ENCODE assay signal across 12 cellular contexts in genomic region chr20:25032478-25033183, GRCh38. TPM values are rescaled to one million over a fixed set of nuclear protein-coding genes. Genes with fewer than 3 reads are reported as not detected.
DNase-seq lines count a peak whose midpoint lies in the region; ATAC-seq, FAIRE-seq and TF ChIP-seq lines count a peak whose summit lies in the region.
"Had no signal": no experiment of that assay in that cellular context is flagged by ENCODE, and none has a peak within 500 bp of the region (broad histone marks: within the 10 kb centered on the region; RNA-seq: fewer than 3 reads in every experiment).

No MANE protein-coding gene starts in this region.

- H3K27me3 Mint-ChIP-seq in CD14-positive monocyte (ENCODE audit: low read depth in 3 of 3): no peaks in the 10 kb centered on the region
- H3K27me3 Mint-ChIP-seq: CD8-positive, alpha-beta memory T cell had no signal

- FAIRE-seq in HepG2 (lab: Jason Lieb, UNC): peak; percentile 70
- no peak for FAIRE-seq in small intestine (lab: Jason Lieb, UNC)
- FAIRE-seq in GM19239 (lab: Jason Lieb, UNC): no peak

- H3K9ac ChIP-seq in HUES48 (ENCODE audit: low read depth, low read length) (no peak overlapping the region), HepG2 (ENCODE audit: insufficient read depth, low read depth, low read length) (peak overlapping the region; percentile 33; the same call in 1 of the 2 replicates)

- H3K9me3 ChIP-seq in HUES48 (ENCODE audit: control insufficient read depth, insufficient read depth, low read length): no peaks in the 10 kb centered on the region
- no peaks in the 10 kb centered on the region for H3K9me3 ChIP-seq in HepG2 (ENCODE audit: low read length)
- H3K9me3 ChIP-seq in small intestine (ENCODE audit: control insufficient read depth, low read depth): no peaks in the 10 kb centered on the region
- H3K9me3 ChIP-seq: neutrophil had no signal

- peaks cover 20% of the 10 kb centered on the region for H3K4me1 Mint-ChIP-seq in CD14-positive monocyte

- no peaks in the 10 kb centered on the region for H3K36me3 ChIP-seq in HUES48 (ENCODE audit: control insufficient read depth, insufficient read depth, low read length)
- H3K36me3 ChIP-seq in HepG2 (replicated peaks in 1 of 2; ENCODE audit: control insufficient read depth in 1 of 2, insufficient read depth in 2 of 2, low read length in 2 of 2): no peaks in the 10 kb centered on the region
- H3K36me3 ChIP-seq in small intestine (ENCODE audit: control insufficient read depth in 2 of 2, insufficient read depth in 2 of 2, low read length in 2 of 2): peaks cover 0 to 2% of the 10 kb centered on the region in 2 donors

- TF ChIP-seq POLR2A in HepG2 (IDR thresholded peaks at IDR 0.05; ENCODE audit: insufficient read depth in 1 of 2, low read depth in 2 of 2, low read length in 2 of 2): peak in 1 of 2 experiments; percentile 32; a peak in 1 of 4 replicates

- no TSS peak for BruUV-seq in HepG2 (replicated peaks; lab: Mats Ljungman, UMichigan)

- no peak for TF ChIP-seq RAD21 in HepG2 (CRISPR knock-in tag; IDR thresholded peaks at IDR 0.05)

- no peaks in the 10 kb centered on the region for H3K79me2 ChIP-seq in HepG2 (ENCODE audit: insufficient read depth, low read length)

- in situ Hi-C loops in HepG2 (cut with HindIII; ENCODE audit: extremely low pct_ligation_motif_present, low pct_unique_long_range_greater_than_20kb): no loop called here

- peak; percentile 91 for ATAC-seq in HepG2
- ATAC-seq in stimulated activated naive CD8-positive, alpha-beta T cell treated with anti-CD3 and anti-CD28 coated beads, Interleukin-15, Interleukin-2, amounts not matched to agents 100 U/mL and 50 U/mL, for 24 hours: no peak

- no peak overlapping the region for H2AFZ ChIP-seq in HepG2 (ENCODE audit: low read length)

- CTCF ChIA-PET in HepG2 (lab: Yijun Ruan, JAX; ENCODE audit: low intra/inter-chr PET ratio, low total read pairs): interaction anchor here (1.0 kb wide), 1 partner anchor 38 kb away, joined by 3 read pairs; no protein-coding TSS in a partner anchor

- WGBS in HepG2 (ENCODE audit: low lambda C conversion rate): 6% methylated on average over 26 of the region's 27 CpGs
- WGBS in small intestine, 3 donors: 16 to 48% (median 40%) methylated on average over 27 of the region's 27 CpGs

- H3K4me3 Mint-ChIP-seq in CD14-positive monocyte: no peak overlapping the region

- peak overlapping the region; percentile 72 for H3K4me2 ChIP-seq in HepG2 (ENCODE audit: low read depth, low read length)

- peak overlapping the region in 1 of 7 donors; percentile 25 for H3K27ac Mint-ChIP-seq in CD14-positive monocyte

- POLR2A ChIA-PET in HepG2 (lab: Yijun Ruan, JAX): interaction anchor here (0.8 to 4.3 kb wide), 13 partner anchors 9 to 162 kb away, joined by 3 to 77 read pairs (median 5); partner anchors contain the start of genes ACSS1 and ENTPD6

- H3K4me1 ChIP-seq in HUES48 (ENCODE audit: control insufficient read depth, insufficient read depth, low read length) (no peaks in the 10 kb centered on the region; the same call in 1 of the 2 replicates), HepG2 (ENCODE audit: insufficient read depth, low read length) (peaks cover 64% of the 10 kb centered on the region), small intestine (ENCODE audit: control insufficient read depth in 2 of 2, insufficient read depth in 1 of 2, low read depth in 1 of 2, low read length in 1 of 2) (peaks cover 7 to 24% of the 10 kb centered on the region in 2 donors)

- TF ChIP-seq CTCF in coronary artery (IDR thresholded peaks at IDR 0.05) (no peak), HepG2 (CRISPR knock-in tag; IDR thresholded peaks at IDR 0.05) (no peak), CD14-positive monocyte (IDR thresholded peaks at IDR 0.05) (no peak)

- no peaks in the 10 kb centered on the region for H3K9me3 Mint-ChIP-seq in CD14-positive monocyte
- H3K9me3 Mint-ChIP-seq: CD8-positive, alpha-beta memory T cell had no signal

- intact Hi-C loops in HepG2 (cut with micrococcal nuclease; ENCODE audit: unreplicated experiment): loop anchor here (1.0 to 5.0 kb wide), 4 partner anchors 14 to 38 kb away; no protein-coding TSS in a partner anchor
- intact Hi-C loops in CD14-positive monocyte (cut with micrococcal nuclease): no loop called here

- TF ChIP-seq EP300 in HepG2 (IDR thresholded peaks at IDR 0.05; ENCODE audit: low read depth in 2 of 2, low read length in 2 of 2): peak; percentile 17 to 69; a peak in 3 of 4 replicates
- peak; percentile 74; the same call in 1 of the 2 replicates for TF ChIP-seq EP300 in HepG2 (CRISPR knock-in tag; IDR thresholded peaks at IDR 0.05; ENCODE audit: borderline replicate concordance)

- H3K27me3 ChIP-seq in HUES48 (ENCODE audit: control insufficient read depth, insufficient read depth, low read length) (no peaks in the 10 kb centered on the region), HepG2 (ENCODE audit: control insufficient read depth in 1 of 2, insufficient read depth in 2 of 2, low read length in 2 of 2) (no peaks in the 10 kb centered on the region), small intestine (ENCODE audit: control insufficient read depth in 2 of 2, insufficient read depth in 2 of 2, low read length in 2 of 2) (no peaks in the 10 kb centered on the region)
- H3K27me3 ChIP-seq: neutrophil had no signal

- H3K27ac ChIP-seq in HUES48 (ENCODE audit: low read depth, low read length) (peak overlapping the region; percentile 42), coronary artery (peak overlapping the region; percentile 29 to 74), HepG2 (ENCODE audit: extremely low read length, insufficient read depth, low read length) (peak overlapping the region; percentile 55), small intestine (ENCODE audit: low read depth in 1 of 2, low read length in 1 of 2) (peak overlapping the region; percentile 63 to 88)
- H3K27ac ChIP-seq: neutrophil had no signal

- no peaks in the 10 kb centered on the region for H4K20me1 ChIP-seq in HepG2 (ENCODE audit: insufficient read depth, low read length)

- DNase-seq in coronary artery (ENCODE audit: low spot score) (no peak), HepG2 (ENCODE audit: low spot score) (peak; percentile 88), small intestine (no peak), activated T-cell treated with anti-CD3 and anti-CD28 coated beads for 4 hours (no peak), CD14-positive monocyte (ENCODE audit: low spot score) (no peak), GM19239 (ENCODE audit: insufficient read length, low spot score) (no peak)
- no peak for DNase-seq in stimulated activated naive CD8-positive, alpha-beta T cell treated with anti-CD3 and anti-CD28 coated beads, Interleukin-15, Interleukin-2, amounts not matched to agents 100 U/mL and 50 U/mL, for 24 hours
- DNase-seq: SIG-M5; stimulated activated CD8-positive, alpha-beta memory T cell treated with anti-CD3 and anti-CD28 coated beads, Interleukin-4, amount 100 ng/mL, for 48 hours had no signal

- peaks cover 14 to 18% of the 10 kb centered on the region in 2 donors for H3K36me3 Mint-ChIP-seq in CD14-positive monocyte

- H3K4me3 ChIP-seq in HUES48 (ENCODE audit: low read depth, low read length): no peak overlapping the region
- H3K4me3 ChIP-seq in coronary artery: peak overlapping the region; percentile 2
- H3K4me3 ChIP-seq in HepG2 (replicated peaks in 1 of 3; ENCODE audit: insufficient read depth in 1 of 3, low read depth in 2 of 3, low read length in 3 of 3): peak overlapping the region; percentile 12 to 56 (median 22); a peak in 5 of 6 replicates
- no peak overlapping the region for H3K4me3 ChIP-seq in small intestine (ENCODE audit: low read depth in 1 of 2, low read length in 2 of 2)

RNA-seq across cellular contexts. Expression of gene ACSS1, which starts 25.3 kb away (rescaled TPM):
- total RNA-seq in HepG2 (2016; rRNA removed; fragmentation: Illumina TruSeq; extraction: Trizol): 38.2 and 41.6 TPM in 2 replicates
- 8.4 and 9.3 TPM in 2 replicates for total RNA-seq in HepG2 (2016; cell fraction: cytosol; rRNA removed; fragmentation: Illumina TruSeq; extraction: Trizol; ENCODE audit: low read depth)
- 34.8 and 43.4 TPM in 2 replicates for total RNA-seq in HepG2 (2016; cell fraction: insoluble cytoplasmic fraction; rRNA removed; fragmentation: Illumina TruSeq; extraction: Trizol)
- total RNA-seq in HepG2 (2016; cell fraction: membrane; rRNA removed; fragmentation: Illumina TruSeq; extraction: Trizol): 13.0 and 13.5 TPM in 2 replicates
- 42.3 and 48.2 TPM in 2 replicates for total RNA-seq in HepG2 (2016; cell fraction: nucleus; rRNA removed; fragmentation: Illumina TruSeq; extraction: Trizol)
- polyA plus RNA-seq in HepG2 (2011; rRNA removed): 15.2 and 23.3 TPM in 2 replicates
- 16.5 and 17.1 TPM in 2 replicates for polyA plus RNA-seq in HepG2 (2011; cell fraction: cytosol; rRNA removed)
- polyA plus RNA-seq in HepG2 (2011; cell fraction: nucleus; rRNA removed): 43.9 and 56.8 TPM in 2 replicates
- polyA plus RNA-seq in HepG2 (2012): 4.3 and 9.3 TPM in 2 replicates
- polyA plus RNA-seq in HepG2 (2016; cell fraction: cytosol; fragmentation: Illumina TruSeq; extraction: Trizol; ENCODE audit: low read depth): 3.2 and 3.4 TPM in 2 replicates
- polyA plus RNA-seq in HepG2 (2016; cell fraction: insoluble cytoplasmic fraction; fragmentation: Illumina TruSeq; extraction: Trizol; ENCODE audit: low read depth): 47.8 and 50.2 TPM in 2 replicates
- 9.9 TPM in 2 replicates for polyA plus RNA-seq in HepG2 (2016; cell fraction: membrane; fragmentation: Illumina TruSeq; extraction: Trizol; ENCODE audit: low read depth)
- 98.7 and 99.6 TPM in 2 replicates for polyA plus RNA-seq in HepG2 (2016; cell fraction: nucleus; fragmentation: Illumina TruSeq; extraction: Trizol; ENCODE audit: insufficient read depth, low read depth)
- polyA minus RNA-seq in HepG2 (2011; rRNA and poly(A)+ RNA removed; ENCODE audit: low replicate concordance): 0.07 and 45.1 TPM in 2 replicates
- polyA minus RNA-seq in HepG2 (2011; cell fraction: cytosol; rRNA and poly(A)+ RNA removed): 11.7 and 16.0 TPM in 2 replicates
- polyA minus RNA-seq in HepG2 (2011; cell fraction: nucleus; rRNA and poly(A)+ RNA removed): 13.9 and 19.8 TPM in 2 replicates
- 10 to 100 TPM; 27.9 to 65.8 (median 45.1) TPM for polyA plus RNA-seq in small intestine
- polyA plus RNA-seq in CD14-positive monocyte: 10 to 100 TPM; 27.6 to 32.0 TPM

RNA-seq across cellular contexts. Expression of gene APMAP, which starts 40.1 kb away (rescaled TPM):
- 96.9 and 214 TPM in 2 replicates for total RNA-seq in HepG2 (2016; rRNA removed; fragmentation: Illumina TruSeq; extraction: Trizol)
- 20.1 and 22.7 TPM in 2 replicates for total RNA-seq in HepG2 (2016; cell fraction: cytosol; rRNA removed; fragmentation: Illumina TruSeq; extraction: Trizol; ENCODE audit: low read depth)
- total RNA-seq in HepG2 (2016; cell fraction: insoluble cytoplasmic fraction; rRNA removed; fragmentation: Illumina TruSeq; extraction: Trizol): 98.2 and 226 TPM in 2 replicates
- total RNA-seq in HepG2 (2016; cell fraction: membrane; rRNA removed; fragmentation: Illumina TruSeq; extraction: Trizol): 41.7 and 44.7 TPM in 2 replicates
- 175 and 197 TPM in 2 replicates for total RNA-seq in HepG2 (2016; cell fraction: nucleus; rRNA removed; fragmentation: Illumina TruSeq; extraction: Trizol)
- polyA plus RNA-seq in HepG2 (2011; rRNA removed): 168 and 177 TPM in 2 replicates
- polyA plus RNA-seq in HepG2 (2011; cell fraction: cytosol; rRNA removed): 161 and 178 TPM in 2 replicates
- polyA plus RNA-seq in HepG2 (2011; cell fraction: nucleus; rRNA removed): 60.9 and 87.7 TPM in 2 replicates
- 152 and 183 TPM in 2 replicates for polyA plus RNA-seq in HepG2 (2012)
- 19.3 and 19.6 TPM in 2 replicates for polyA plus RNA-seq in HepG2 (2016; cell fraction: cytosol; fragmentation: Illumina TruSeq; extraction: Trizol; ENCODE audit: low read depth)
- 91.9 and 93.0 TPM in 2 replicates for polyA plus RNA-seq in HepG2 (2016; cell fraction: insoluble cytoplasmic fraction; fragmentation: Illumina TruSeq; extraction: Trizol; ENCODE audit: low read depth)
- polyA plus RNA-seq in HepG2 (2016; cell fraction: membrane; fragmentation: Illumina TruSeq; extraction: Trizol; ENCODE audit: low read depth): 31.8 and 32.4 TPM in 2 replicates
- polyA plus RNA-seq in HepG2 (2016; cell fraction: nucleus; fragmentation: Illumina TruSeq; extraction: Trizol; ENCODE audit: insufficient read depth, low read depth): 261 and 268 TPM in 2 replicates
- 27.2 and 96.2 TPM in 2 replicates for polyA minus RNA-seq in HepG2 (2011; rRNA and poly(A)+ RNA removed; ENCODE audit: low replicate concordance)
- 41.4 and 51.0 TPM in 2 replicates for polyA minus RNA-seq in HepG2 (2011; cell fraction: cytosol; rRNA and poly(A)+ RNA removed)
- polyA minus RNA-seq in HepG2 (2011; cell fraction: nucleus; rRNA and poly(A)+ RNA removed): 33.6 and 47.4 TPM in 2 replicates
- polyA plus RNA-seq in small intestine: 10 to 100 TPM; 12.3 to 50.9 (median 18.6) TPM
- 10 to 100 TPM; 73.2 to 74.0 TPM for polyA plus RNA-seq in CD14-positive monocyte

RNA-seq across cellular contexts. Expression of gene VSX1, which starts 49.3 kb away (rescaled TPM):
- total RNA-seq in HepG2 (2016; rRNA removed; fragmentation: Illumina TruSeq; extraction: Trizol): not detected in 2 replicates
- not detected in 2 replicates for total RNA-seq in HepG2 (2016; cell fraction: cytosol; rRNA removed; fragmentation: Illumina TruSeq; extraction: Trizol; ENCODE audit: low read depth)
- not detected in 2 replicates for total RNA-seq in HepG2 (2016; cell fraction: insoluble cytoplasmic fraction; rRNA removed; fragmentation: Illumina TruSeq; extraction: Trizol)
- not detected in 2 replicates for total RNA-seq in HepG2 (2016; cell fraction: membrane; rRNA removed; fragmentation: Illumina TruSeq; extraction: Trizol)
- total RNA-seq in HepG2 (2016; cell fraction: nucleus; rRNA removed; fragmentation: Illumina TruSeq; extraction: Trizol): not detected in 2 replicates
- polyA plus RNA-seq in HepG2 (2011; rRNA removed) (0.04 and 0.05 TPM in 2 replicates), small intestine (under 1 TPM in 1 of 3 donors, not detected in 2; 0.04 TPM), CD14-positive monocyte (not detected)
- polyA plus RNA-seq in HepG2 (2011; cell fraction: cytosol; rRNA removed): not detected in 2 replicates
- polyA plus RNA-seq in HepG2 (2011; cell fraction: nucleus; rRNA removed): 0.06 and 0.14 TPM in 2 replicates
- not detected in 2 replicates for polyA plus RNA-seq in HepG2 (2012)
- not detected in 2 replicates for polyA plus RNA-seq in HepG2 (2016; cell fraction: cytosol; fragmentation: Illumina TruSeq; extraction: Trizol; ENCODE audit: low read depth)
- polyA plus RNA-seq in HepG2 (2016; cell fraction: insoluble cytoplasmic fraction; fragmentation: Illumina TruSeq; extraction: Trizol; ENCODE audit: low read depth): not detected in 2 replicates
- polyA plus RNA-seq in HepG2 (2016; cell fraction: membrane; fragmentation: Illumina TruSeq; extraction: Trizol; ENCODE audit: low read depth): not detected in 2 replicates
- not detected in 2 replicates for polyA plus RNA-seq in HepG2 (2016; cell fraction: nucleus; fragmentation: Illumina TruSeq; extraction: Trizol; ENCODE audit: insufficient read depth, low read depth)
- not detected in 2 replicates for polyA minus RNA-seq in HepG2 (2011; rRNA and poly(A)+ RNA removed; ENCODE audit: low replicate concordance)
- polyA minus RNA-seq in HepG2 (2011; cell fraction: cytosol; rRNA and poly(A)+ RNA removed): not detected in 2 replicates
- polyA minus RNA-seq in HepG2 (2011; cell fraction: nucleus; rRNA and poly(A)+ RNA removed): 0.75 TPM in 1 of 2 replicates, not detected in the other
- total RNA-seq: CD8-positive, alpha-beta memory T cell had no signal
- polyA plus RNA-seq: CD8-positive, alpha-beta memory T cell had no signal

Comparison
In these comparisons a context has a peak if more than half of its experiments do, and no peak if none do; other contexts are left out.
1. H3K4me3 ChIP-seq: peak in coronary artery (single experiment) and HepG2 (3 of 3); none in HUES48 (single experiment) and small intestine (0 of 2).
2. Peak in every context shown above with its lines, with median percentiles within 50 percentile points of each other: H3K27ac ChIP-seq.